Comparison of ENCODE assay signal across 15 cellular contexts in genomic region chr4:118833192-118833820, GRCh38. TPM values are rescaled to one million over a fixed set of nuclear protein-coding genes. Genes with fewer than 3 reads are reported as not detected.
A peak's percentile ranks its signal among the peaks of the same experiment; 100 is the strongest.
DNase-seq lines count a peak whose midpoint lies in the region; ATAC-seq and TF ChIP-seq lines count a peak whose summit lies in the region.
"Had no signal": no experiment of that assay in that cellular context is flagged by ENCODE, and none has a peak within 500 bp of the region (broad histone marks: within the 10 kb centered on the region; RNA-seq: fewer than 3 reads in every experiment).

No MANE protein-coding gene starts in this region.

- H3K36me3 ChIP-seq in breast epithelium (no peaks in the 10 kb centered on the region), right atrium auricular region (peaks cover 39% of the 10 kb centered on the region)

- H3K4me1 Mint-ChIP-seq in MCF 10A (ENCODE audit: insufficient read depth, unreplicated experiment) (peaks cover 25% of the 10 kb centered on the region), WTC11 (peaks cover 28% of the 10 kb centered on the region)
- peaks cover 46% of the 10 kb centered on the region for H3K4me1 Mint-ChIP-seq in stimulated activated effector memory CD8-positive, alpha-beta T cell treated with anti-CD3 and anti-CD28 coated beads, Interleukin-12 subunit alpha, Interleukin-12 subunit beta, amount 100 ng/mL, for 72 hours

- DNase-seq in MCF 10A (ENCODE audit: unreplicated experiment) (peak; percentile 30), breast epithelium (ENCODE audit: low spot score in 2 of 2) (no peak), WTC11 (ENCODE audit: low spot score) (no peak), fibroblast of mammary gland (ENCODE audit: low read depth) (no peak), right atrium auricular region (ENCODE audit: low spot score) (no peak), NCI-H1930 (lab: John Stamatoyannopoulos, UW) (no peak), GDM1 (lab: John Stamatoyannopoulos, UW) (no peak)
- DNase-seq in stimulated activated effector memory CD8-positive, alpha-beta T cell treated with anti-CD3 and anti-CD28 coated beads, Interleukin-12 subunit alpha, Interleukin-12 subunit beta, amount 100 ng/mL, for 72 hours (ENCODE audit: low spot score in 2 of 2), result no peak
- DNase-seq: activated T-cell treated with anti-CD3 and anti-CD28 coated beads, Interleukin-2, amount 50 U/mL, for 1 hour; dorsolateral prefrontal cortex; gastrocnemius medialis; midbrain; NCI-H1436 treated with DMSO at 0.1 percent for 48 hours; T-cell had no signal

- H3K4me3 Mint-ChIP-seq in MCF 10A (ENCODE audit: unreplicated experiment) (peak overlapping the region; percentile 95), WTC11 (no peak overlapping the region)
- peak overlapping the region; percentile 91 for H3K4me3 Mint-ChIP-seq in stimulated activated effector memory CD8-positive, alpha-beta T cell treated with anti-CD3 and anti-CD28 coated beads, Interleukin-12 subunit alpha, Interleukin-12 subunit beta, amount 100 ng/mL, for 72 hours

- H3K9me3 ChIP-seq in breast epithelium (no peaks in the 10 kb centered on the region), right atrium auricular region (no peaks in the 10 kb centered on the region)
- H3K9me3 ChIP-seq: gastrocnemius medialis, prostate gland had no signal

- ATAC-seq in WTC11, result no peak
- no peak for ATAC-seq in stimulated activated effector memory CD8-positive, alpha-beta T cell treated with anti-CD3 and anti-CD28 coated beads, Interleukin-12 subunit alpha, Interleukin-12 subunit beta, amount 100 ng/mL, for 72 hours
- ATAC-seq: gastrocnemius medialis, T-cell had no signal

- TF ChIP-seq POLR2A in breast epithelium (IDR thresholded peaks at IDR 0.05), result no peak

- H3K4me1 ChIP-seq in breast epithelium (no peaks in the 10 kb centered on the region), right atrium auricular region (peaks cover 0 to 56% of the 10 kb centered on the region in 2 donors)
- H3K4me1 ChIP-seq: prostate gland had no signal

- CTCF ChIA-PET in MCF 10A (lab: Yijun Ruan, JAX) (interaction anchor here (0.9 to 11.4 kb wide), 2 partner anchors 8 to 31 kb away, joined by 3 to 57 read pairs; no protein-coding TSS in a partner anchor), WTC11 (lab: Charles Lee) (interaction anchor here (2.8 kb wide), 1 partner anchor 32 kb away, joined by 11 read pairs; no protein-coding TSS in a partner anchor)

- no peak overlapping the region for H3K27ac Mint-ChIP-seq in MCF 10A (ENCODE audit: low read depth, unreplicated experiment)
- peak overlapping the region; percentile 2; the same call in 1 of the 2 replicates for H3K27ac Mint-ChIP-seq in WTC11
- peak overlapping the region; percentile 96 for H3K27ac Mint-ChIP-seq in stimulated activated effector memory CD8-positive, alpha-beta T cell treated with anti-CD3 and anti-CD28 coated beads, Interleukin-12 subunit alpha, Interleukin-12 subunit beta, amount 100 ng/mL, for 72 hours
- H3K27ac Mint-ChIP-seq: T-cell had no signal

- no TSS peak for BruUV-seq in MCF 10A (replicated peaks; lab: Mats Ljungman, UMichigan)

- no peak for TF ChIP-seq CTCF in MCF 10A (IDR thresholded peaks at IDR 0.05; ENCODE audit: unreplicated experiment)
- TF ChIP-seq CTCF in breast epithelium (IDR thresholded peaks at IDR 0.05), result no peak
- no peak for TF ChIP-seq CTCF in WTC11 (IDR thresholded peaks at IDR 0.05)
- no peak for TF ChIP-seq CTCF in fibroblast of mammary gland (conservative IDR thresholded peaks at IDR 0.05; ENCODE audit: control insufficient read depth, insufficient read depth, low read depth, low read length)
- no peak for TF ChIP-seq CTCF in right atrium auricular region (IDR thresholded peaks at IDR 0.05)

- intact Hi-C loops in MCF 10A (cut with micrococcal nuclease), result no loop called here
- intact Hi-C loops in breast epithelium (cut with DNase I; ENCODE audit: low total_unique reads), result no loop called here

- POLR2A ChIA-PET in MCF 10A (lab: Yijun Ruan, JAX), result interaction anchor here (1.0 to 5.5 kb wide), 2 partner anchors 9 to 57 kb away, joined by 3 to 74 read pairs; no protein-coding TSS in a partner anchor
- POLR2A ChIA-PET in WTC11 (lab: Charles Lee), result no interaction called here

- H3K9me3 Mint-ChIP-seq in MCF 10A (ENCODE audit: unreplicated experiment), result no peaks in the 10 kb centered on the region
- no peaks in the 10 kb centered on the region for H3K9me3 Mint-ChIP-seq in WTC11
- no peaks in the 10 kb centered on the region for H3K9me3 Mint-ChIP-seq in stimulated activated effector memory CD8-positive, alpha-beta T cell treated with anti-CD3 and anti-CD28 coated beads, Interleukin-12 subunit alpha, Interleukin-12 subunit beta, amount 100 ng/mL, for 72 hours
- H3K9me3 Mint-ChIP-seq: T-cell had no signal

- H3K27ac ChIP-seq in breast epithelium (no peak overlapping the region), right atrium auricular region (no peak overlapping the region)
- H3K27ac ChIP-seq: gastrocnemius medialis, prostate gland had no signal

- H3K4me3 ChIP-seq in breast epithelium (peak overlapping the region in 1 of 3 donors; percentile 96), fibroblast of mammary gland (ENCODE audit: control insufficient read depth, low read depth, low read length) (peak overlapping the region; percentile 98), right atrium auricular region (peak overlapping the region in 1 of 2 donors; percentile 2)
- H3K4me3 ChIP-seq: gastrocnemius medialis, prostate gland had no signal

- H3K27me3 Mint-ChIP-seq in MCF 10A (ENCODE audit: insufficient read depth, unreplicated experiment), result no peaks in the 10 kb centered on the region
- H3K27me3 Mint-ChIP-seq in WTC11 (ENCODE audit: low read depth), result no peaks in the 10 kb centered on the region
- H3K27me3 Mint-ChIP-seq: T-cell had no signal

- H3K36me3 Mint-ChIP-seq in MCF 10A (ENCODE audit: insufficient read depth, unreplicated experiment), result peaks cover 55% of the 10 kb centered on the region
- peaks cover 35% of the 10 kb centered on the region for H3K36me3 Mint-ChIP-seq in WTC11
- H3K36me3 Mint-ChIP-seq in stimulated activated effector memory CD8-positive, alpha-beta T cell treated with anti-CD3 and anti-CD28 coated beads, Interleukin-12 subunit alpha, Interleukin-12 subunit beta, amount 100 ng/mL, for 72 hours, result peaks cover 76% of the 10 kb centered on the region

- H3K27me3 ChIP-seq in breast epithelium, result no peaks in the 10 kb centered on the region
- no peaks in the 10 kb centered on the region for H3K27me3 ChIP-seq in right atrium auricular region
- H3K27me3 ChIP-seq: dorsolateral prefrontal cortex, gastrocnemius medialis had no signal

TF ChIP-seq in WTC11, 78 proteins besides CTCF, POLR2A, EP300 and RAD21:
- TF ChIP-seq ZNF671 (CRISPR knock-in tag; IDR thresholded peaks at IDR 0.05) (no peak), RELA (CRISPR knock-in tag; IDR thresholded peaks at IDR 0.05; ENCODE audit: borderline replicate concordance) (no peak)

RNA-seq across cellular contexts. Expression of gene SEC24D, which starts 2.6 kb away (rescaled TPM):
- total RNA-seq in MCF 10A (2022) (117 and 134 TPM in 2 replicates), breast epithelium (10 to 100 TPM; 24.5 to 63.6 (median 50.8) TPM), WTC11 (2021) (44.2 to 63.1 TPM (median 50.6 TPM) in 3 replicates), right atrium auricular region (10 to 100 TPM; 25.8 to 33.4 TPM)

RNA-seq across cellular contexts. Expression of gene SYNPO2, which starts 55.3 kb away (rescaled TPM):
- total RNA-seq in MCF 10A (2022) (0.42 and 0.61 TPM in 2 replicates), breast epithelium (10 to 100 TPM; 30.2 to 90.1 (median 52.7) TPM), WTC11 (2021) (1.5 to 1.9 TPM (median 1.6 TPM) in 3 replicates), right atrium auricular region (100 to 1,000 TPM in 1 of 2 donors, 10 to 100 TPM in 1; 85.3 to 152 TPM)

Comparison
In these comparisons a context has a peak if more than half of its experiments do, and no peak if none do; other contexts are left out.
1. RNA of gene SYNPO2, which starts 55.3 kb away (total RNA-seq): 85.3 to 152 TPM in right atrium auricular region and 30.2 to 90.1 TPM in breast epithelium; 1.5 to 1.9 TPM in WTC11 and 0.42 to 0.61 TPM in MCF 10A; every median in the first group is over 10 times any median in the second.